In genomic region chr19:6272913-6273600, GRCh38 we compare ENCODE assay signal across 11 cellular contexts. TPM values are rescaled to one million over a fixed set of nuclear protein-coding genes. Genes with fewer than 3 reads are reported as not detected.
A peak's percentile ranks its signal among the peaks of the same experiment; 100 is the strongest.
DNase-seq lines count a peak whose midpoint lies in the region; ATAC-seq, FAIRE-seq and TF ChIP-seq lines count a peak whose summit lies in the region.
"Had no signal": no experiment of that assay in that cellular context is flagged by ENCODE, and none has a peak within 500 bp of the region (broad histone marks: within the 10 kb centered on the region; RNA-seq: fewer than 3 reads in every experiment).

No MANE protein-coding gene starts in this region.

- FAIRE-seq in endothelial cell of umbilical vein (lab: Jason Lieb, UNC) = no peak

- no peaks in the 10 kb centered on the region for H3K9me2 ChIP-seq in Karpas-422 (replicated peaks; ENCODE audit: insufficient read depth, low read length)

- no peaks in the 10 kb centered on the region for H3K9me3 Mint-ChIP-seq in nephron

- H3K4me3 ChIP-seq in cardiac muscle cell (no peak overlapping the region), endothelial cell of umbilical vein (replicated peaks in 1 of 3; ENCODE audit: insufficient read depth in 1 of 3, low read depth in 1 of 3, low read length in 3 of 3) (no peak overlapping the region), aorta (ENCODE audit: low read length in 2 of 2) (no peak overlapping the region), Karpas-422 (ENCODE audit: low read length) (no peak overlapping the region)
- H3K4me3 ChIP-seq: BLaER1 treated with 17β-estradiol and CSF1 and Interleukin-3, amounts not matched to agents 10 nM and 100 nM; SK-N-MC had no signal

- H3K4me2 ChIP-seq in endothelial cell of umbilical vein (ENCODE audit: insufficient read depth, low read length) = peak overlapping the region; percentile 63
- H3K4me2 ChIP-seq in Karpas-422 (ENCODE audit: low read depth, low read length, poor library complexity, severe bottlenecking) = no peak overlapping the region

- H3K27me3 ChIP-seq in cardiac muscle cell (no peaks in the 10 kb centered on the region), endothelial cell of umbilical vein (ENCODE audit: control insufficient read depth in 2 of 2, insufficient read depth in 2 of 2, low read length in 2 of 2) (no peaks in the 10 kb centered on the region), aorta (ENCODE audit: control insufficient read depth in 1 of 2, insufficient read depth in 2 of 2, low read length in 1 of 2) (no peaks in the 10 kb centered on the region), Karpas-422 (ENCODE audit: low read length) (no peaks in the 10 kb centered on the region)
- H3K27me3 ChIP-seq: BLaER1 treated with 17β-estradiol and CSF1 and Interleukin-3, amounts not matched to agents 10 nM and 100 nM had no signal

- peaks cover 90% of the 10 kb centered on the region for H3K4me1 Mint-ChIP-seq in nephron

- H3K79me2 ChIP-seq in endothelial cell of umbilical vein (ENCODE audit: control insufficient read depth, insufficient read depth, low read length) = peaks cover 86% of the 10 kb centered on the region
- H3K79me2 ChIP-seq in Karpas-422 (ENCODE audit: low read length) = peaks cover 82% of the 10 kb centered on the region

- H3K9me3 ChIP-seq in cardiac muscle cell (ENCODE audit: low read depth) (no peaks in the 10 kb centered on the region), endothelial cell of umbilical vein (replicated peaks; ENCODE audit: control insufficient read depth, insufficient read depth, low read length) (no peaks in the 10 kb centered on the region), aorta (ENCODE audit: control insufficient read depth, low read length) (no peaks in the 10 kb centered on the region), Karpas-422 (ENCODE audit: low read length) (no peaks in the 10 kb centered on the region)
- H3K9me3 ChIP-seq: BLaER1 treated with 17β-estradiol and CSF1 and Interleukin-3, amounts not matched to agents 10 nM and 100 nM had no signal

- no peak for TF ChIP-seq CTCF in cardiac muscle cell (IDR thresholded peaks at IDR 0.05; ENCODE audit: low read depth, low read length)
- no peak for TF ChIP-seq CTCF in endothelial cell of umbilical vein (IDR thresholded peaks at IDR 0.05; ENCODE audit: extremely low read depth in 1 of 2, insufficient read depth in 1 of 2, low read depth in 1 of 2, low read length in 2 of 2)
- TF ChIP-seq CTCF in nephron (IDR thresholded peaks at IDR 0.05; ENCODE audit: unreplicated experiment in 3 of 3) = no peak

- peaks cover 3% of the 10 kb centered on the region for H3K27me3 Mint-ChIP-seq in nephron (ENCODE audit: low read depth)

- H3K4me3 Mint-ChIP-seq in nephron = peak overlapping the region; percentile 67 to 76 (median 70)

- dilution Hi-C loops in endothelial cell of umbilical vein (cut with MboI; ENCODE audit: extremely low pct_ligation_motif_present, low sequenced_read_pairs) = loop anchor here (10.0 kb wide), 1 partner anchor 48 kb away; no protein-coding TSS in a partner anchor

- H3K36me3 ChIP-seq in cardiac muscle cell (peaks cover 4% of the 10 kb centered on the region), endothelial cell of umbilical vein (ENCODE audit: control insufficient read depth in 2 of 2, extremely low read depth in 1 of 2, insufficient read depth in 2 of 2, low read length in 2 of 2) (peaks cover 5 to 15% of the 10 kb centered on the region in 2 experiments), aorta (ENCODE audit: control insufficient read depth in 1 of 2, insufficient read depth in 2 of 2, low read length in 1 of 2) (peaks cover 0 to 3% of the 10 kb centered on the region in 2 donors), Karpas-422 (ENCODE audit: insufficient read depth, low read length) (no peaks in the 10 kb centered on the region)

- no peak overlapping the region for H2AFZ ChIP-seq in endothelial cell of umbilical vein (ENCODE audit: low read depth, low read length)
- H2AFZ ChIP-seq in Karpas-422 (ENCODE audit: low read length) = no peak overlapping the region

- no peak for TF ChIP-seq POLR2A in endothelial cell of umbilical vein (IDR thresholded peaks at IDR 0.05; ENCODE audit: low read depth, low read length)

- H3K27ac ChIP-seq in cardiac muscle cell (peak overlapping the region; percentile 91), endothelial cell of umbilical vein (ENCODE audit: insufficient read depth, low read depth, low read length) (peak overlapping the region; percentile 90), aorta (ENCODE audit: low read depth in 1 of 2, low read length in 2 of 2) (peak overlapping the region; percentile 36 to 72), Karpas-422 (ENCODE audit: low read length) (no peak overlapping the region)
- H3K27ac ChIP-seq: SK-N-MC had no signal

- no peak for DNase-seq in cardiac muscle cell (ENCODE audit: low read depth in 1 of 2, low spot score in 1 of 2)
- no peak for DNase-seq in left ventricle myocardium superior
- no peak for DNase-seq in endothelial cell of umbilical vein (ENCODE audit: low read depth, low spot score)
- no peak for DNase-seq in aorta
- no peak for DNase-seq in Karpas-422
- DNase-seq: activated T-cell treated with anti-CD3 and anti-CD28 coated beads for 4 hours had no signal

- CTCF ChIA-PET in endothelial cell of umbilical vein (lab: Charles Lee) = interaction anchor here (1.4 to 3.3 kb wide), 2 partner anchors 8 to 53 kb away, joined by 4 to 42 read pairs; no protein-coding TSS in a partner anchor

- ATAC-seq in left ventricle myocardium superior (no peak), aorta (ENCODE audit: low FRiP score) (no peak), HG03378 (IDR thresholded peaks at IDR 0.05; ENCODE audit: unreplicated experiment) (no peak), GM19397 (IDR thresholded peaks at IDR 0.05; ENCODE audit: unreplicated experiment) (no peak)

- H3K36me3 Mint-ChIP-seq in nephron (ENCODE audit: low read depth) = peaks cover 36% of the 10 kb centered on the region

- intact Hi-C loops in left ventricle myocardium superior (cut with micrococcal nuclease) = no loop called here
- intact Hi-C loops in endothelial cell of umbilical vein (cut with micrococcal nuclease) = loop anchor here (2.0 to 5.0 kb wide), 2 partner anchors 54 to 211 kb away; no protein-coding TSS in a partner anchor
- intact Hi-C loops in aorta (cut with DNase I) = loop anchor here (5.0 to 10.0 kb wide), 5 partner anchors 36 to 472 kb away; partner anchors contain the start of genes CLPP (in 1 of the 2) and RFX2 (in 1 of the 2)

- H4K20me1 ChIP-seq in endothelial cell of umbilical vein (replicated peaks; ENCODE audit: control insufficient read depth, extremely low read depth, insufficient read depth, low read length) (no peaks in the 10 kb centered on the region), Karpas-422 (ENCODE audit: insufficient read depth, low read depth, low read length) (peaks cover 68% of the 10 kb centered on the region)

- POLR2A ChIA-PET in endothelial cell of umbilical vein (lab: Charles Lee) = no interaction called here

- BruUV-seq in endothelial cell of umbilical vein (replicated peaks; lab: Mats Ljungman, UMichigan) = no TSS peak

- peak overlapping the region; percentile 64 for H3K9ac ChIP-seq in endothelial cell of umbilical vein (replicated peaks; ENCODE audit: extremely low read depth, insufficient read depth, low read length)
- H3K9ac ChIP-seq in Karpas-422 (ENCODE audit: low read length) = no peak overlapping the region

- no peaks in the 10 kb centered on the region for H3K9me1 ChIP-seq in endothelial cell of umbilical vein (replicated peaks; ENCODE audit: control insufficient read depth, extremely low read depth, insufficient read depth, low read length)

- peak overlapping the region; percentile 88 to 94 (median 91) for H3K27ac Mint-ChIP-seq in nephron

- WGBS in aorta, 2 donors = 60 to 64% methylated on average over 22 of the region's 22 CpGs

- peaks cover 100% of the 10 kb centered on the region for H3K4me1 ChIP-seq in cardiac muscle cell (ENCODE audit: low read depth)
- peaks cover 71% of the 10 kb centered on the region for H3K4me1 ChIP-seq in endothelial cell of umbilical vein (ENCODE audit: control insufficient read depth, extremely low read depth, insufficient read depth, low read length)
- H3K4me1 ChIP-seq in aorta (ENCODE audit: control insufficient read depth in 1 of 2, insufficient read depth in 2 of 2, low read length in 2 of 2) = no peaks in the 10 kb centered on the region
- peaks cover 14% of the 10 kb centered on the region for H3K4me1 ChIP-seq in Karpas-422 (ENCODE audit: low read length)

TF ChIP-seq in endothelial cell of umbilical vein, 7 proteins besides CTCF, POLR2A, EP300 and RAD21:
- TF ChIP-seq MYC (IDR thresholded peaks at IDR 0.05; ENCODE audit: low read depth, low read length) (no peak), EZH2 (IDR thresholded peaks at IDR 0.05; ENCODE audit: borderline replicate concordance, low read depth, low read length, severe bottlenecking) (no peak), POLR2AphosphoS5 (IDR thresholded peaks at IDR 0.05; ENCODE audit: insufficient read depth, low read depth, low read length) (no peak), JUN (IDR thresholded peaks at IDR 0.05; ENCODE audit: borderline replicate concordance, insufficient read depth, insufficient read length, low read depth) (no peak), FOS (IDR thresholded peaks at IDR 0.05; ENCODE audit: borderline replicate concordance, insufficient read depth, low read length) (no peak), GATA2 (IDR thresholded peaks at IDR 0.05; ENCODE audit: insufficient read depth, insufficient read length, low read depth, low read length) (no peak)
- TF ChIP-seq, protein P1, sequence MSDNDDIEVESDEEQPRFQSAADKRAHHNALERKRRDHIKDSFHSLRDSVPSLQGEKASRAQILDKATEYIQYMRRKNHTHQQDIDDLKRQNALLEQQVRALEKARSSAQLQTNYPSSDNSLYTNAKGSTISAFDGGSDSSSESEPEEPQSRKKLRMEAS (IDR thresholded peaks at IDR 0.05; ENCODE audit: insufficient read depth, insufficient read length) = no peak

RNA-seq across cellular contexts. Expression of gene MLLT1, which starts 6.7 kb away (rescaled TPM):
- 46.9 and 54.1 TPM in 2 replicates for total RNA-seq in cardiac muscle cell
- polyA plus RNA-seq in cardiac muscle cell = 25.7 and 31.1 TPM in 2 replicates
- total RNA-seq in left ventricle myocardium superior = 45.8 TPM
- 79.2 and 84.8 TPM in 2 replicates for total RNA-seq in endothelial cell of umbilical vein
- polyA plus RNA-seq in endothelial cell of umbilical vein = 43.9 and 52.9 TPM in 2 replicates
- polyA plus RNA-seq in endothelial cell of umbilical vein (2011; cell fraction: cytosol; rRNA removed) = 32.5 and 45.8 TPM in 2 replicates
- polyA plus RNA-seq in endothelial cell of umbilical vein (2011; cell fraction: nucleus; rRNA removed) = 62.0 and 69.5 TPM in 2 replicates
- polyA plus RNA-seq in endothelial cell of umbilical vein (2012) = 37.9 and 50.9 TPM in 2 replicates
- 34.3 and 51.6 TPM in 2 replicates for polyA minus RNA-seq in endothelial cell of umbilical vein
- 63.8 TPM for polyA minus RNA-seq in endothelial cell of umbilical vein (2011; cell fraction: cytosol; rRNA and poly(A)+ RNA removed)
- 17.7 and 33.5 TPM in 2 replicates for polyA minus RNA-seq in endothelial cell of umbilical vein (2011; cell fraction: nucleus; rRNA and poly(A)+ RNA removed)
- total RNA-seq in aorta = 10 to 100 TPM; 54.8 to 55.5 TPM
- polyA plus RNA-seq in aorta = 10 to 100 TPM; 14.9 to 34.3 TPM
- 9.3 and 19.5 TPM in 2 replicates for total RNA-seq in Karpas-422 (2014; rRNA removed; shearing (Covaris generic); ENCODE audit: low replicate concordance)
